ENCODE assay signal across 19 cellular contexts in genomic region chr2:35997488-35997887, GRCh38.
"Had no signal": no experiment of that assay in that cellular context is flagged by ENCODE, and none has a peak within 500 bp of the region (broad histone marks: within the 10 kb centered on the region; RNA-seq: fewer than 3 reads in every experiment).

No MANE protein-coding gene starts in this region.

- H2AFZ ChIP-seq: parathyroid adenoma had no signal

- H3K9me3 ChIP-seq: testis had no signal

- H3K9ac ChIP-seq: parathyroid adenoma had no signal

- ATAC-seq: heart right ventricle; left colon; right cardiac atrium; stimulated activated memory B cell treated with anti-CD40 and anti-IgM and Interleukin-4, amounts not matched to agents 10 μg/mL and 1 μg/mL and 100 μg/mL, for 72 hours had no signal

- H3K79me2 ChIP-seq: parathyroid adenoma had no signal

- H3K4me3 ChIP-seq: coronary artery, heart right ventricle, testis, uterus had no signal

- H3K27me3 ChIP-seq: heart right ventricle, testis, uterus had no signal

- H3K36me3 ChIP-seq: heart right ventricle, uterus had no signal

- H3K27ac ChIP-seq: coronary artery, heart right ventricle, parathyroid adenoma, testis, uterus had no signal

- H3K4me1 ChIP-seq: heart right ventricle, parathyroid adenoma, testis, uterus had no signal

- DNase-seq: activated CD4-positive, alpha-beta T cell treated with anti-CD3 and anti-CD28 coated beads for 4 hours; activated gamma-delta T cell; cerebellar nuclear complex; endodermal cell; heart right ventricle; left colon; mesenchymal stem cell; nephron progenitor cell; nucleus accumbens; right cardiac atrium; stimulated activated CD4-positive, alpha-beta T cell treated with anti-CD3 and anti-CD28 coated beads, Interleukin-12 subunit alpha, Interleukin-12 subunit beta, amount 100 ng/mL, for 4 hours; stimulated activated CD4-positive, alpha-beta T cell treated with anti-CD3 and anti-CD28 coated beads, Interleukin-1b, Interleukin-23, amount 100 ng/mL, for 48 hours; T-helper 9 cell; testis; trophoblast cell; uterus had no signal
